In genomic region chr2:1437537-1437936, GRCh38 we compare ENCODE assay signal across 22 cellular contexts. TPM values are rescaled to one million over a fixed set of nuclear protein-coding genes. Genes with fewer than 3 reads are reported as not detected.
DNase-seq lines count a peak whose midpoint lies in the region; ATAC-seq and TF ChIP-seq lines count a peak whose summit lies in the region.
"Had no signal": no experiment of that assay in that cellular context is flagged by ENCODE, and none has a peak within 500 bp of the region (broad histone marks: within the 10 kb centered on the region; RNA-seq: fewer than 3 reads in every experiment).

No MANE protein-coding gene starts in this region.

- H3K36me3 ChIP-seq in BLaER1 treated with 17β-estradiol and CSF1 and Interleukin-3, amounts not matched to agents 10 nM and 100 nM, result no peaks in the 10 kb centered on the region
- no peaks in the 10 kb centered on the region for H3K36me3 ChIP-seq in Panc1 (ENCODE audit: control insufficient read depth, insufficient read depth, low read length)
- no peaks in the 10 kb centered on the region for H3K36me3 ChIP-seq in SJCRH30
- H3K36me3 ChIP-seq: BE2C had no signal

- H3K4me3 ChIP-seq in BLaER1 treated with 17β-estradiol and CSF1 and Interleukin-3, amounts not matched to agents 10 nM and 100 nM, result no peak overlapping the region
- H3K4me3 ChIP-seq in Panc1 (ENCODE audit: low read depth in 2 of 2, low read length in 2 of 2) (no peak overlapping the region), SJCRH30 (no peak overlapping the region)

- ATAC-seq in Panc1 (peak; percentile 51; the same call in 1 of the 2 replicates), WTC11 (no peak)

- H3K4me2 ChIP-seq in BLaER1 treated with 17β-estradiol and CSF1 and Interleukin-3, amounts not matched to agents 10 nM and 100 nM, result peak overlapping the region in 6 of 11 experiments; percentile 17 to 56 (median 50); a peak in 10 of 22 replicates

- H3K4me1 ChIP-seq in BLaER1 treated with 17β-estradiol and CSF1 and Interleukin-3, amounts not matched to agents 10 nM and 100 nM, result peaks cover 11 to 66% (median 40%) of the 10 kb centered on the region in 10 experiments; a peak in 19 of 20 replicates
- H3K4me1 ChIP-seq in Panc1 (ENCODE audit: control insufficient read depth, insufficient read depth, low read length), result no peaks in the 10 kb centered on the region
- no peaks in the 10 kb centered on the region for H3K4me1 ChIP-seq in SJCRH30
- H3K4me1 ChIP-seq: BE2C, Caco-2 had no signal

- DNase-seq in Panc1 (ENCODE audit: low read depth, low spot score) (no peak), mesenteric fat pad (ENCODE audit: low spot score) (peak; percentile 87), osteocyte (ENCODE audit: extremely low spot score, unreplicated experiment) (peak; percentile 53), COLO668 (lab: John Stamatoyannopoulos, UW; ENCODE audit: unreplicated experiment) (no peak), NCI-H2196 treated with DMSO at 0.1 percent for 48 hours (lab: John Stamatoyannopoulos, UW; ENCODE audit: unreplicated experiment) (no peak), WTC11 (ENCODE audit: low spot score) (no peak), SJCRH30 (no peak)
- DNase-seq: 8988T; ACHN; BE2C; C1 segment of cervical spinal cord; Caco-2; Calu3; CD4-positive, alpha-beta memory T cell; CD4-positive, CD25-positive, alpha-beta regulatory T cell; CD8-positive, alpha-beta memory T cell; DMS79 treated with DMSO at 0.1 percent for 48 hours; GF-D8 had no signal

- no peak overlapping the region for H3K4me3 Mint-ChIP-seq in osteocyte (ENCODE audit: unreplicated experiment)
- H3K4me3 Mint-ChIP-seq in WTC11, result no peak overlapping the region
- H3K4me3 Mint-ChIP-seq: CD14-positive monocyte; CD4-positive, alpha-beta memory T cell; CD4-positive, CD25-positive, alpha-beta regulatory T cell; CD8-positive, alpha-beta memory T cell had no signal

- no peak overlapping the region for H3K9ac ChIP-seq in BLaER1 treated with 17β-estradiol and CSF1 and Interleukin-3, amounts not matched to agents 10 nM and 100 nM

- no peaks in the 10 kb centered on the region for H3K4me1 Mint-ChIP-seq in osteocyte (ENCODE audit: unreplicated experiment)
- no peaks in the 10 kb centered on the region for H3K4me1 Mint-ChIP-seq in WTC11
- H3K4me1 Mint-ChIP-seq: CD14-positive monocyte; CD4-positive, CD25-positive, alpha-beta regulatory T cell; CD8-positive, alpha-beta memory T cell had no signal

- intact Hi-C loops in Panc1 (cut with micrococcal nuclease; ENCODE audit: unreplicated experiment), result no loop called here

- H3K27ac ChIP-seq in BLaER1 treated with 17β-estradiol and CSF1 and Interleukin-3, amounts not matched to agents 10 nM and 100 nM, result no peak overlapping the region
- H3K27ac ChIP-seq in Panc1 (ENCODE audit: low read length) (no peak overlapping the region), SJCRH30 (no peak overlapping the region)

- no peak overlapping the region for H3K27ac Mint-ChIP-seq in osteocyte (ENCODE audit: unreplicated experiment)
- no peak overlapping the region for H3K27ac Mint-ChIP-seq in WTC11
- H3K27ac Mint-ChIP-seq: CD14-positive monocyte; CD4-positive, alpha-beta memory T cell; CD4-positive, CD25-positive, alpha-beta regulatory T cell; CD8-positive, alpha-beta memory T cell had no signal

- TF ChIP-seq CTCF in Panc1 (IDR thresholded peaks at IDR 0.05), result no peak
- TF ChIP-seq CTCF in osteocyte (IDR thresholded peaks at IDR 0.05), result no peak
- TF ChIP-seq CTCF in WTC11 (IDR thresholded peaks at IDR 0.05), result no peak

- no peaks in the 10 kb centered on the region for H3K27me3 ChIP-seq in BLaER1 treated with 17β-estradiol and CSF1 and Interleukin-3, amounts not matched to agents 10 nM and 100 nM
- H3K27me3 ChIP-seq in Panc1 (ENCODE audit: control insufficient read depth, insufficient read depth, low read length), result no peaks in the 10 kb centered on the region
- H3K27me3 ChIP-seq in SJCRH30, result peaks cover 10% of the 10 kb centered on the region
- H3K27me3 ChIP-seq: BE2C had no signal

- POLR2A ChIA-PET in Panc1 (lab: Charles Lee), result no interaction called here
- POLR2A ChIA-PET in WTC11 (lab: Charles Lee), result no interaction called here

- no peaks in the 10 kb centered on the region for H3K9me3 Mint-ChIP-seq in osteocyte (ENCODE audit: unreplicated experiment)
- peaks cover 25% of the 10 kb centered on the region for H3K9me3 Mint-ChIP-seq in WTC11

- peaks cover 12 to 20% (median 17%) of the 10 kb centered on the region in 11 experiments for H3K9me3 ChIP-seq in BLaER1 treated with 17β-estradiol and CSF1 and Interleukin-3, amounts not matched to agents 10 nM and 100 nM (replicated peaks in 1 of 11)
- no peaks in the 10 kb centered on the region for H3K9me3 ChIP-seq in Panc1 (ENCODE audit: control insufficient read depth, insufficient read depth, low read depth, low read length)
- H3K9me3 ChIP-seq in SJCRH30 (replicated peaks), result no peaks in the 10 kb centered on the region
- H3K9me3 ChIP-seq: BE2C, Caco-2 had no signal

- H3K27me3 Mint-ChIP-seq in osteocyte (ENCODE audit: unreplicated experiment), result no peaks in the 10 kb centered on the region
- H3K27me3 Mint-ChIP-seq in WTC11 (ENCODE audit: low read depth), result peaks cover 3% of the 10 kb centered on the region
- H3K27me3 Mint-ChIP-seq: CD4-positive, alpha-beta memory T cell; CD4-positive, CD25-positive, alpha-beta regulatory T cell had no signal

- no TSS peak for BruUV-seq in Panc1 (replicated peaks; lab: Mats Ljungman, UMichigan)

- in situ Hi-C loops in Panc1 (cut with HindIII; ENCODE audit: low pct_unique_long_range_greater_than_20kb, low sequenced_read_pairs), result no loop called here

- H3K36me3 Mint-ChIP-seq in osteocyte (ENCODE audit: unreplicated experiment), result no peaks in the 10 kb centered on the region
- H3K36me3 Mint-ChIP-seq in WTC11, result peaks cover 5% of the 10 kb centered on the region; the same call in 1 of the 2 replicates
- H3K36me3 Mint-ChIP-seq: CD14-positive monocyte; CD4-positive, alpha-beta memory T cell; CD4-positive, CD25-positive, alpha-beta regulatory T cell; CD8-positive, alpha-beta memory T cell had no signal

- CTCF ChIA-PET in Panc1 (lab: Charles Lee), result no interaction called here
- CTCF ChIA-PET in WTC11 (lab: Charles Lee), result no interaction called here

- no peaks in the 10 kb centered on the region for H4K20me1 ChIP-seq in BLaER1 treated with 17β-estradiol and CSF1 and Interleukin-3, amounts not matched to agents 10 nM and 100 nM

TF ChIP-seq in WTC11, 78 proteins besides CTCF, POLR2A, EP300 and RAD21 (continues in another document):
- TF ChIP-seq ZNF232 (CRISPR knock-in tag; IDR thresholded peaks at IDR 0.05), result no peak
- TF ChIP-seq NFE2L1 (CRISPR knock-in tag; IDR thresholded peaks at IDR 0.05), result no peak
- no peak for TF ChIP-seq NFYB (CRISPR knock-in tag; conservative IDR thresholded peaks at IDR 0.05; ENCODE audit: low read depth)
- no peak for TF ChIP-seq ARID4B (CRISPR knock-in tag; IDR thresholded peaks at IDR 0.05; ENCODE audit: borderline replicate concordance)
- TF ChIP-seq GRHL2 (CRISPR knock-in tag; IDR thresholded peaks at IDR 0.05; ENCODE audit: insufficient replicate concordance, severe bottlenecking), result no peak
- no peak for TF ChIP-seq JUN (CRISPR knock-in tag; IDR thresholded peaks at IDR 0.05)
- TF ChIP-seq IRF1 (CRISPR knock-in tag; IDR thresholded peaks at IDR 0.05), result no peak
- TF ChIP-seq MYBL2 (CRISPR knock-in tag; IDR thresholded peaks at IDR 0.05), result no peak

RNA-seq across cellular contexts. Expression of gene TPO, which starts 24.3 kb away (rescaled TPM):
- total RNA-seq in Panc1 (2021; ENCODE audit: unreplicated experiment) (not detected), mesenteric fat pad (17.5 TPM), osteocyte (not detected in 2 replicates), WTC11 (2021) (not detected in 3 replicates)
- 0.48 TPM for polyA plus RNA-seq in Panc1 (2012; ENCODE audit: insufficient read length)
- not detected in 2 replicates for total RNA-seq in SJCRH30 (2014; rRNA removed; shearing (Covaris generic))
- total RNA-seq: A673; Caco-2; Calu3; CD4-positive, alpha-beta memory T cell; CD8-positive, alpha-beta memory T cell had no signal
- polyA plus RNA-seq: AG04450, CD14-positive monocyte had no signal

Comparison
In these comparisons a context has a peak if more than half of its experiments do, and no peak if none do; other contexts are left out.
1. DNase-seq: peak in mesenteric fat pad (single experiment) and osteocyte (single experiment); none in Panc1 (single experiment), COLO668 (single experiment), NCI-H2196 treated with DMSO at 0.1 percent for 48 hours (single experiment), WTC11 (single experiment) and SJCRH30 (0 of 2).
2. RNA of gene TPO, which starts 24.3 kb away (total RNA-seq): 17.5 TPM in mesenteric fat pad (single experiment); not detected in Panc1 (single experiment), not detected in osteocyte, not detected in WTC11 and not detected in SJCRH30; every median in the first group is over 10 times any median in the second.